In genomic region chr6:37547564-37548061, GRCh38 we compare ENCODE assay signal across 9 cellular contexts. TPM values are rescaled to one million over a fixed set of nuclear protein-coding genes. Genes with fewer than 3 reads are reported as not detected.
DNase-seq lines count a peak whose midpoint lies in the region; ATAC-seq and TF ChIP-seq lines count a peak whose summit lies in the region.
"Had no signal": no experiment of that assay in that cellular context is flagged by ENCODE, and none has a peak within 500 bp of the region (broad histone marks: within the 10 kb centered on the region; RNA-seq: fewer than 3 reads in every experiment).

No MANE protein-coding gene starts in this region.

- H3K27ac ChIP-seq in GM23248: no peak overlapping the region
- H3K27ac ChIP-seq in Peyer's patch: peak overlapping the region in 3 of 4 donors; percentile 4 to 64 (median 57)
- no peak overlapping the region for H3K27ac ChIP-seq in dorsolateral prefrontal cortex

- no peaks in the 10 kb centered on the region for H4K20me1 ChIP-seq in GM23248 (ENCODE audit: insufficient read depth)

- H3F3A ChIP-seq in GM23248 (ENCODE audit: insufficient read depth): no peaks in the 10 kb centered on the region

- no peak overlapping the region for H2AFZ ChIP-seq in GM23248

- intact Hi-C loops in dorsolateral prefrontal cortex (cut with DNase I): no loop called here

- H3K27me3 ChIP-seq in GM23248 (replicated peaks; ENCODE audit: insufficient read depth) (no peaks in the 10 kb centered on the region), Peyer's patch (no peaks in the 10 kb centered on the region), dorsolateral prefrontal cortex (no peaks in the 10 kb centered on the region)

- no peak overlapping the region for H3K4me2 ChIP-seq in GM23248 (ENCODE audit: unreplicated experiment)

- H3K9me2 ChIP-seq in GM23248 (ENCODE audit: insufficient read depth): no peaks in the 10 kb centered on the region

- DNase-seq in AG08395 (ENCODE audit: low spot score): peak; percentile 43
- peak; percentile 53 for DNase-seq in GM23248
- DNase-seq in Peyer's patch: peak in 2 of 3 donors; percentile 50 to 76
- DNase-seq in fibroblast of peridontal ligament (ENCODE audit: extremely low read depth): peak; percentile 23
- DNase-seq in dorsolateral prefrontal cortex: no peak
- no peak for DNase-seq in SIG-M5 treated with dmso at 0.1 percent for 504 hours (lab: John Stamatoyannopoulos, UW; ENCODE audit: unreplicated experiment)
- DNase-seq in NCI-H1417 (lab: John Stamatoyannopoulos, UW): no peak
- DNase-seq: Karpas-422 had no signal

- H3K36me3 ChIP-seq in GM23248 (ENCODE audit: low read depth) (no peaks in the 10 kb centered on the region), Peyer's patch (no peaks in the 10 kb centered on the region)

- WGBS in GM23248 (ENCODE audit: low coverage in 1 of 2, low lambda C conversion rate in 2 of 2, missing lambda C conversion rate in 2 of 2), 2 experiments: 58 to 59% methylated on average over 8 of the region's 8 CpGs

- H3K9ac ChIP-seq in GM23248: no peak overlapping the region

- TF ChIP-seq POLR2A in Peyer's patch (IDR thresholded peaks at IDR 0.05): no peak

- H3K4me1 ChIP-seq in GM23248 (ENCODE audit: insufficient read depth) (0 out of 2 replicates have a peak, but pooled peaks cover under 1% of the 10 kb centered on the region), Peyer's patch (peaks cover 0 to 12% (median 3%) of the 10 kb centered on the region in 4 donors)

- H3K9me3 ChIP-seq in GM23248 (ENCODE audit: low read depth) (no peaks in the 10 kb centered on the region), Peyer's patch (no peaks in the 10 kb centered on the region)

- H3K79me2 ChIP-seq in GM23248 (ENCODE audit: insufficient read depth): no peaks in the 10 kb centered on the region

- no peak for ATAC-seq in GM21515 (IDR thresholded peaks at IDR 0.05; ENCODE audit: unreplicated experiment)

- TF ChIP-seq CTCF in Peyer's patch (IDR thresholded peaks at IDR 0.05): no peak
- no peak for TF ChIP-seq CTCF in dorsolateral prefrontal cortex (IDR thresholded peaks at IDR 0.05 in 54 of 56, conservative IDR thresholded peaks at IDR 0.05 in 2 of 56; ENCODE audit: low read depth in 1 of 56, partially characterized antibody in 56 of 56)

- in situ Hi-C loops in GM23248 (cut with MboI): no loop called here

- H3K4me3 ChIP-seq in GM23248: no peak overlapping the region
- H3K4me3 ChIP-seq in Peyer's patch: no peak overlapping the region
- no peak overlapping the region for H3K4me3 ChIP-seq in dorsolateral prefrontal cortex

RNA-seq across cellular contexts. Expression of gene CCDC167, which starts 47.9 kb away (rescaled TPM):
- 35.8 and 41.2 TPM in 2 replicates for total RNA-seq in GM23248 (2014; rRNA removed; shearing (Covaris generic))
- polyA plus RNA-seq in GM23248 (2016; fragmentation: Nextera tagmentation; extraction: Ambion mirVana): 48.1 and 51.0 TPM in 2 replicates
- 10 to 100 TPM in 3 of 4 donors, 1 to 10 TPM in 1; 8.0 to 28.1 (median 19.3) TPM for total RNA-seq in Peyer's patch
- 10 to 100 TPM in 114 of 120 experiments, 1 to 10 TPM in 6; 4.7 to 37.8 (median 16.6) TPM for total RNA-seq in dorsolateral prefrontal cortex

Comparison
In these comparisons a context has a peak if more than half of its experiments do, and no peak if none do; other contexts are left out.
1. DNase-seq: peak in AG08395 (single experiment), GM23248 (single experiment), Peyer's patch (2 of 3) and fibroblast of peridontal ligament (single experiment); none in dorsolateral prefrontal cortex (0 of 10), SIG-M5 treated with dmso at 0.1 percent for 504 hours (single experiment) and NCI-H1417 (0 of 3).
2. H3K27ac ChIP-seq: peak in Peyer's patch (3 of 4); none in GM23248 (single experiment) and dorsolateral prefrontal cortex (0 of 59).